In the genomic region with DNA sequence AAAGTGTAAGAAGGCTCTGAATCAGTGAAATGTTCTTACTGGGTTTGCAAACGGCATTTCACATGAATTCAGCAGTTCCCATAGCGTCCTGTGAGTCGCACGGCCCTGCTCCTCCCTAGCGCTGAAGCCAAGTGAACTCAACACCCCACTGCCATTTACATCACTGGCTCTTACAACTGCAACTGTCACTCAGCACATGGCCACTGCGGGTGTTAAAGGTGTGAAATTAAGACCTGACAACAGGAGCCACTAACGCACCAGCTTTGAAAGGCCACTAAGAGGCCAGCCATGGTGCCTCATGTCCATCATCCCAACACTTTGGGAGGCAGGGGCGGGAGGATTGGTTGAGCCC, we compare ENCODE assay signal across 2 cellular contexts.
TF ChIP-seq lines count a peak whose summit lies in the region.

No MANE protein-coding gene starts in this region.

TF ChIP-seq in Ishikawa, 13 proteins besides CTCF, POLR2A, EP300 and RAD21 (continued from another document):
- TF ChIP-seq, protein P1, sequence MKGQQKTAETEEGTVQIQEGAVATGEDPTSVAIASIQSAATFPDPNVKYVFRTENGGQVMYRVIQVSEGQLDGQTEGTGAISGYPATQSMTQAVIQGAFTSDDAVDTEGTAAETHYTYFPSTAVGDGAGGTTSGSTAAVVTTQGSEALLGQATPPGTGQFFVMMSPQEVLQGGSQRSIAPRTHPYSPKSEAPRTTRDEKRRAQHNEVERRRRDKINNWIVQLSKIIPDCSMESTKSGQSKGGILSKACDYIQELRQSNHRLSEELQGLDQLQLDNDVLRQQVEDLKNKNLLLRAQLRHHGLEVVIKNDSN (IDR thresholded peaks at IDR 0.05) = no peak

TF ChIP-seq in GM12878, 131 proteins besides CTCF, POLR2A, EP300 and RAD21:
- TF ChIP-seq PKNOX1 (IDR thresholded peaks at IDR 0.05) (peak; percentile 19; the same call in 1 of the 2 replicates), DPF2 (IDR thresholded peaks at IDR 0.05) (no peak), CHD1 (IDR thresholded peaks at IDR 0.05; ENCODE audit: low read depth, low read length) (no peak)
